Comparison of ENCODE assay signal across 33 cellular contexts in the genomic region with DNA sequence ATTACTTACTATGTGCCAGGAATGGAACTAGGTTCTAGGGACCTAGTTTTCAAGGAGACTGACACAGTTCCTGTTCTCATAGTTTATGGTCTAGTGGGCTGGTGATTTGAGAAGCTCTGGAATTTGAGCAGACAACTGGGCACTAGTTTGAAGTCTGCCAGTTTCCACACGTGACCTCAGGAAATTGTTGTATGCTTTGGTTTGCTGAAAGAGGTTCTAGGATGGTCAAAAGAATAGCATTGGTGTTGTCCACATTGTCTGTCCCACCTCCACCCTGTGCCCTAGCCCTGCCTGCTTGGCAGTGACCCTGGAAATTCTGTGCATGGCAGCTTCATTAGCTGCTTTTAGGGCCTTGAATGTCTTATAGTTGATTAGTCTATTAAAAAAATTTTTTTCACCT. TPM values are rescaled to one million over a fixed set of nuclear protein-coding genes. Genes with fewer than 3 reads are reported as not detected.
"Had no signal": no experiment of that assay in that cellular context is flagged by ENCODE, and none has a peak within 500 bp of the region (broad histone marks: within the 10 kb centered on the region; RNA-seq: fewer than 3 reads in every experiment).

No MANE protein-coding gene starts in this region.

- H3K4me2 ChIP-seq: neural progenitor cell had no signal

- H3K4me3 ChIP-seq: body of pancreas, cardiac muscle cell, neural progenitor cell, right lobe of liver, skin epidermis, stomach, tibial nerve had no signal

- ATAC-seq: activated T-cell treated with anti-CD3 and anti-CD28 coated beads, Interleukin-2, amount 50 U/mL, for 72 hours; body of pancreas; effector memory CD8-positive, alpha-beta T cell; esophagus mucosa; left colon; natural killer cell; stimulated activated effector memory CD8-positive, alpha-beta T cell treated with anti-CD3 and anti-CD28 coated beads, Interleukin-12 subunit alpha, Interleukin-12 subunit beta, amount 100 ng/mL, for 72 hours had no signal

- H3K36me3 ChIP-seq: cardiac muscle cell, neural progenitor cell had no signal

- H3K27me3 ChIP-seq: body of pancreas, cardiac muscle cell, neural progenitor cell, right lobe of liver, stomach, tibial nerve had no signal

- H3K9me3 ChIP-seq: body of pancreas, right lobe of liver, stomach, tibial nerve had no signal

- DNase-seq: activated CD4-positive, alpha-beta T cell treated with anti-CD3 and anti-CD28 coated beads for 4 hours; activated CD4-positive, alpha-beta T cell treated with anti-CD3 and anti-CD28 coated beads, Interleukin-2, amount 50 U/mL, for 4 hours; activated naive CD4-positive, alpha-beta T cell; activated T-cell treated with anti-CD3 and anti-CD28 coated beads for 4 hours; activated T-cell treated with anti-CD3 and anti-CD28 coated beads, Interleukin-2, amount 50 U/mL, for 72 hours; anterior cingulate cortex; body of pancreas; cortex of kidney; effector memory CD8-positive, alpha-beta T cell; foreskin fibroblast; left colon; midbrain; natural killer cell; occipital lobe; right lobe of liver; stimulated activated CD4-positive, alpha-beta T cell treated with anti-CD3 and anti-CD28 coated beads, Interleukin-4, amount 100 ng/mL, for 24 hours; stomach; SW 1271; T-helper 9 cell had no signal

- H3K4me1 ChIP-seq: parathyroid adenoma had no signal

- H2AFZ ChIP-seq: neural progenitor cell, parathyroid adenoma had no signal

- H3K27ac ChIP-seq: body of pancreas, cardiac muscle cell, neural progenitor cell, parathyroid adenoma, right lobe of liver, skin epidermis, stomach, tibial nerve, VCaP had no signal

- H3K9ac ChIP-seq: neural progenitor cell, parathyroid adenoma had no signal

RNA-seq across cellular contexts. Expression of a gene that starts 32.8 kb away (rescaled TPM):
- total RNA-seq: body of pancreas, cerebellum, endothelial cell of umbilical vein, esophagus mucosa, glomerular endothelial cell, left colon, lower leg skin, natural killer cell, occipital lobe, right lobe of liver, stomach, tibial nerve, ureter had no signal
- polyA plus RNA-seq: endothelial cell of umbilical vein, stomach had no signal

RNA-seq across cellular contexts. Expression of a gene that starts 48.0 kb away (rescaled TPM):
- total RNA-seq: body of pancreas, cardiac muscle cell, endothelial cell of umbilical vein, esophagus mucosa, glomerular endothelial cell, left colon, natural killer cell, pulmonary artery endothelial cell, right lobe of liver, stomach, tibial nerve had no signal
- polyA plus RNA-seq: endothelial cell of umbilical vein had no signal
